In genomic region chr2:50765590-50765989, GRCh38 we compare ENCODE assay signal across 1 cellular context.
TF ChIP-seq lines count a peak whose summit lies in the region.

No MANE protein-coding gene starts in this region.

TF ChIP-seq in GM23338, 12 proteins besides CTCF, POLR2A, EP300 and RAD21 (continued from another document):
- no peak for TF ChIP-seq ZNF462 (CRISPR knock-in tag; IDR thresholded peaks at IDR 0.05)
- TF ChIP-seq ETS1 (IDR thresholded peaks at IDR 0.05): no peak
- TF ChIP-seq EZH2phosphoT487 (IDR thresholded peaks at IDR 0.05; ENCODE audit: unreplicated experiment): no peak
- TF ChIP-seq POLR2AphosphoS5 (IDR thresholded peaks at IDR 0.05; ENCODE audit: low read depth): no peak
- TF ChIP-seq ZNF331 (CRISPR knock-in tag; IDR thresholded peaks at IDR 0.05; ENCODE audit: low read depth): no peak
- TF ChIP-seq CREB1 (CRISPR knock-in tag; IDR thresholded peaks at IDR 0.05; ENCODE audit: low read depth): no peak
